10 cellular contexts compared by ENCODE assay signal in the genomic region with DNA sequence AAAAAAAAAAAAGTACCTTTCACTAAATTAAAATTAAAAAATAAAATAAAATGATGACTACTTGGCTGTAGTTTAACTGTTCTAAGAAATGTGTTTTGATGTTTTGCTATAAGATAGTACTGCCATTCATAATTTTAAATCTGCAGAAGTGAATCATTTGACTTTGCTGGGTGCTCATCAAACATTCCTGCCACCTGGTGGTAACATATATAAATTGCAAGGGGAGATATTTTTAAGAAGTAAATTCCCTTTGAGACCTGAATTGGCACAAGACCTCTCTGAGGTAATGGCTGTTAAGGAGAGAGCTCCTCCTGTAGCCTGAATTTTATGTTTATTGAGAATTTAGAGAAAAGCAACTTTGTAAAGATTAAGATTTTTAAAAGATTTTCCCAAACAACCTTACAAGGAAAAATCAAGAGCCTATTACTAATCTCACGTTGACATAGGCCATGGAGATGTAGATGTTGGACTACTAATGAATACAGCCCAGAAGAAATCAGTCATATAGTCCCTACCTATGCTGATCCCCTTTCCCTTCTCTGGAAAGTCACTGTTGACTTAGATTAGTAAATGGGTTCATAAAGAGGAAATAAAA. TPM values are rescaled to one million over a fixed set of nuclear protein-coding genes. Genes with fewer than 3 reads are reported as not detected.
DNase-seq lines count a peak whose midpoint lies in the region; ATAC-seq and TF ChIP-seq lines count a peak whose summit lies in the region.
"Had no signal": no experiment of that assay in that cellular context is flagged by ENCODE, and none has a peak within 500 bp of the region (broad histone marks: within the 10 kb centered on the region; RNA-seq: fewer than 3 reads in every experiment).

No MANE protein-coding gene starts in this region.

- no peaks in the 10 kb centered on the region for H4K20me1 ChIP-seq in smooth muscle cell (ENCODE audit: low read depth)

- H3K4me3 ChIP-seq in epithelial cell of esophagus (ENCODE audit: low read length) = no peak overlapping the region
- H3K4me3 ChIP-seq in smooth muscle cell = no peak overlapping the region

- H3K9me3 ChIP-seq in smooth muscle cell (replicated peaks; ENCODE audit: low read depth) = peaks cover 12% of the 10 kb centered on the region

- H3K79me2 ChIP-seq in smooth muscle cell (ENCODE audit: low read depth) = no peaks in the 10 kb centered on the region

- H3F3A ChIP-seq in smooth muscle cell (ENCODE audit: low read depth) = no peaks in the 10 kb centered on the region

- no peaks in the 10 kb centered on the region for H3K36me3 ChIP-seq in smooth muscle cell (ENCODE audit: low read depth)

- no peaks in the 10 kb centered on the region for H3K4me1 ChIP-seq in smooth muscle cell (ENCODE audit: low read depth)

- 100% methylated on average over 1 of the region's 1 CpG for WGBS in smooth muscle cell (ENCODE audit: low lambda C conversion rate)

- H3K9ac ChIP-seq in smooth muscle cell (ENCODE audit: low read depth) = no peak overlapping the region

- no peak overlapping the region for H3K4me2 ChIP-seq in smooth muscle cell

- TF ChIP-seq CTCF in epithelial cell of esophagus (IDR thresholded peaks at IDR 0.05; ENCODE audit: insufficient read depth, low read depth, low read length, missing control alignments) (peak; percentile 50), smooth muscle cell (IDR thresholded peaks at IDR 0.05; ENCODE audit: borderline replicate concordance, insufficient read depth, poor library complexity, severe bottlenecking) (peak; percentile 55)

- H2AFZ ChIP-seq in smooth muscle cell (ENCODE audit: low read depth) = no peak overlapping the region

- H3K27ac ChIP-seq in smooth muscle cell (ENCODE audit: low read depth) = no peak overlapping the region

- no peak for ATAC-seq in GM18907 (IDR thresholded peaks at IDR 0.05; ENCODE audit: unreplicated experiment)

- DNase-seq in SIG-M5 treated with dmso at 0.1 percent for 504 hours (lab: John Stamatoyannopoulos, UW; ENCODE audit: unreplicated experiment) (peak; percentile 58), SIG-M5 (lab: John Stamatoyannopoulos, UW) (no peak), NCI-H460 (ENCODE audit: extremely low read depth, low read depth) (peak; percentile 15), epithelial cell of esophagus (ENCODE audit: low read depth) (peak; percentile 33), smooth muscle cell (lab: John Stamatoyannopoulos, UW; ENCODE audit: unreplicated experiment) (no peak)
- DNase-seq in activated CD8-positive, alpha-beta memory T cell treated with anti-CD3 and anti-CD28 coated beads, Interleukin-2, amount 50 U/mL, for 48 hours = no peak
- DNase-seq in activated CD4-positive, alpha-beta T cell treated with anti-CD3 and anti-CD28 coated beads, Interleukin-2, amount 50 U/mL, for 1 hour = no peak
- DNase-seq: activated naive CD4-positive, alpha-beta T cell treated with anti-CD3 and anti-CD28 coated beads, Interleukin-2, amount 10 ng/mL, durations not matched to agents 7 days and 5 days; DMS79 treated with DMSO at 0.1 percent for 48 hours had no signal

- no peaks in the 10 kb centered on the region for H3K27me3 ChIP-seq in smooth muscle cell (ENCODE audit: low read depth)

RNA-seq across cellular contexts. Expression of a gene that starts 11.9 kb away (rescaled TPM):
- total RNA-seq in NCI-H460 (2014; rRNA removed; shearing (Covaris generic)) = 27.6 and 33.2 TPM in 2 replicates
- polyA plus RNA-seq in NCI-H460 (2014; cell fraction: nucleus; rRNA removed) = 17.5 and 36.3 TPM in 2 replicates
- 12.2 and 30.1 TPM in 2 replicates for total RNA-seq in smooth muscle cell
- polyA plus RNA-seq in smooth muscle cell = 17.4 and 18.7 TPM in 2 replicates

Comparison
In these comparisons a context has a peak if more than half of its experiments do, and no peak if none do; other contexts are left out.
1. DNase-seq: peak in SIG-M5 treated with dmso at 0.1 percent for 504 hours (single experiment), NCI-H460 (single experiment) and epithelial cell of esophagus (single experiment); none in SIG-M5 (single experiment), smooth muscle cell (single experiment), activated CD8-positive, alpha-beta memory T cell treated with anti-CD3 and anti-CD28 coated beads, Interleukin-2, amount 50 U/mL, for 48 hours (single experiment) and activated CD4-positive, alpha-beta T cell treated with anti-CD3 and anti-CD28 coated beads, Interleukin-2, amount 50 U/mL, for 1 hour (single experiment).